13 cellular contexts compared by ENCODE assay signal in the genomic region with DNA sequence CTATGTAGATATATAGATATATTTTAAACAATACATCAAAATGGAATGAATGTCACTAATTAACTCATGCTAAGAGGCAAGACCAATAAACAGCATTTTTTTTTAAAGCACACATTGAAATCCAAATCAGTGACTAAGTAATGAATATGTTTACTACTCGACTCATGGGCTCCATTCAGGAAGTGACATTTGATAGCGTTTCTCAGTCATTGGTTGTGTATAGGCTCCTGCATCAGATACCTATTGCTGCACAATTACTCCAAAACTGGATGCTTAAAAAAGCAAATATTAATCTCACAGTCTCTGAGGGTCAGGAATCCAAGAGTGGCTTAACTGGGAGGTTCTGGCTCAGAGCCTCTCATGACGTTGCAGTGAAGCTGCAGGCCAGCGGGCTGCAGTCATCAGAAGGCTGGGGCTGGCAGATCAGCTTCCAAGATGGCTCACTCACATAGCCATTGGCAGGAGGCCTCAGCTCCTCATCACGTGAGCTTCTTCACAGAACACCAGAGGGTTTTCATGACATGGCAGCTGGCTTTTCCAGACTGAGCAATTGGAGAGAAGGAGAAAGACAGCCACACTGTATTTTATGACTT.
DNase-seq lines count a peak whose midpoint lies in the region; ATAC-seq and TF ChIP-seq lines count a peak whose summit lies in the region.
"Had no signal": no experiment of that assay in that cellular context is flagged by ENCODE, and none has a peak within 500 bp of the region (broad histone marks: within the 10 kb centered on the region; RNA-seq: fewer than 3 reads in every experiment).

No MANE protein-coding gene starts in this region.

- H3K4me3 Mint-ChIP-seq in stimulated activated memory B cell treated with anti-CD40 and anti-IgM and Interleukin-4, amounts not matched to agents 10 μg/mL and 1 μg/mL and 100 μg/mL, for 72 hours = no peak overlapping the region
- H3K4me3 Mint-ChIP-seq: nephron progenitor cell had no signal

- no peaks in the 10 kb centered on the region for H3K9me3 Mint-ChIP-seq in stimulated activated memory B cell treated with anti-CD40 and anti-IgM and Interleukin-4, amounts not matched to agents 10 μg/mL and 1 μg/mL and 100 μg/mL, for 72 hours
- H3K9me3 Mint-ChIP-seq: nephron progenitor cell had no signal

- H3K27ac Mint-ChIP-seq in stimulated activated memory B cell treated with anti-CD40 and anti-IgM and Interleukin-4, amounts not matched to agents 10 μg/mL and 1 μg/mL and 100 μg/mL, for 72 hours = no peak overlapping the region
- H3K27ac Mint-ChIP-seq: nephron progenitor cell had no signal

- H3K27me3 Mint-ChIP-seq in stimulated activated memory B cell treated with anti-CD40 and anti-IgM and Interleukin-4, amounts not matched to agents 10 μg/mL and 1 μg/mL and 100 μg/mL, for 72 hours = no peaks in the 10 kb centered on the region

- H3K4me3 ChIP-seq in epithelial cell of proximal tubule (ENCODE audit: low read depth, low read length) = no peak overlapping the region
- H3K4me3 ChIP-seq: BLaER1 treated with 17β-estradiol and CSF1 and Interleukin-3, amounts not matched to agents 10 nM and 100 nM had no signal

- H3K36me3 Mint-ChIP-seq in stimulated activated memory B cell treated with anti-CD40 and anti-IgM and Interleukin-4, amounts not matched to agents 10 μg/mL and 1 μg/mL and 100 μg/mL, for 72 hours = no peaks in the 10 kb centered on the region

- H3K4me1 Mint-ChIP-seq in stimulated activated memory B cell treated with anti-CD40 and anti-IgM and Interleukin-4, amounts not matched to agents 10 μg/mL and 1 μg/mL and 100 μg/mL, for 72 hours = no peaks in the 10 kb centered on the region

- TF ChIP-seq CTCF in epithelial cell of proximal tubule (conservative IDR thresholded peaks at IDR 0.05; ENCODE audit: low read depth, low read length) = no peak

- no peak for ATAC-seq in stimulated activated memory B cell treated with anti-CD40 and anti-IgM and Interleukin-4, amounts not matched to agents 10 μg/mL and 1 μg/mL and 100 μg/mL, for 72 hours
- ATAC-seq: Panc1 had no signal

- DNase-seq in AG08396 (ENCODE audit: low spot score) = peak; percentile 65
- DNase-seq in M059J (ENCODE audit: low read depth) = peak; percentile 72
- DNase-seq in epithelial cell of proximal tubule (ENCODE audit: low read depth) = peak; percentile 40
- DNase-seq in midbrain (lab: John Stamatoyannopoulos, UW) = peak; percentile 70
- no peak for DNase-seq in occipital lobe (lab: John Stamatoyannopoulos, UW)
- DNase-seq in RKO (ENCODE audit: low spot score) = no peak
- DNase-seq in HuH-7 (ENCODE audit: low spot score) = no peak
- DNase-seq: NCI-H1105 treated with DMSO at 0.1 percent for 48 hours; nephron progenitor cell; stimulated activated CD4-positive, alpha-beta T cell treated with anti-CD3 and anti-CD28 coated beads, Interleukin-4, amount 100 ng/mL, for 1 hour had no signal

Comparison
In these comparisons a context has a peak if more than half of its experiments do, and no peak if none do; other contexts are left out.
1. DNase-seq: peak in AG08396 (single experiment), M059J (single experiment), epithelial cell of proximal tubule (single experiment) and midbrain (single experiment); none in occipital lobe (single experiment), RKO (single experiment) and HuH-7 (single experiment).